ENCODE assay signal across 1 cellular context in the genomic region with DNA sequence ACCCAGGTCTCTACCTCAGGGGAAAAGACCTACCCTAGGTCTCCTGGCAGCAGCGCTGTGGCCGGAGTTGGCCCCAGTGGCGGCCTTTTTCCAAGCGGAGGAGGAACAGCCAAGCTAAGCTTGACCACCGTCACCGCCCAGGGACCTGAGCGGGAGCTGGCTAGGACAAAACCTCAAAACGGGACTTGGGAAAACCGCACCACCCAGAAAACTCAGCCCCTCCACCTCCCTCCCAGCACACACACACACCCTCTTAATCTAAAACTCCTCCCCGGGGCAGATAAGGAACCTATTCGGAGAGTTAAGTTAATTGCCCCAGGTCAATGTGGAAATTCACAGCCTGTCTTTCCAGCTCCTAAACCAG.
TF ChIP-seq lines count a peak whose summit lies in the region.

No MANE protein-coding gene starts in this region.

TF ChIP-seq in HEK293, 187 proteins besides CTCF, POLR2A, EP300 and RAD21 (continued from another document and continues in another):
- TF ChIP-seq, protein P1, sequence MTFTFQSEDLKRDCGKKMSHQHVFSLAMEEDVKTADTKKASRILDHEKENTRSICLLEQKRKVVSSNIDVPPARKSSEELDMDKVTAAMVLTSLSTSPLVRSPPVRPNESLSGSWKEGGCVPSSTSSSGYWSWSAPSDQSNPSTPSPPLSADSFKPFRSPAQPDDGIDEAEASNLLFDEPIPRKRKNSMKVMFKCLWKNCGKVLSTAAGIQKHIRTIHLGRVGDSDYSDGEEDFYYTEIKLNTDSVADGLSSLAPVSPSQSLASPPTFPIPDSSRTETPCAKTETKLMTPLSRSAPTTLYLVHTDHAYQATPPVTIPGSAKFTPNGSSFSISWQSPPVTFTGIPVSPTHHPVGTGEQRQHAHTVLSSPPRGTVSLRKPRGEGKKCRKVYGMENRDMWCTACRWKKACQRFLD (tag by site-specific recombination; IDR thresholded peaks at IDR 0.05) = no peak
- TF ChIP-seq REPIN1 (tag by site-specific recombination; IDR thresholded peaks at IDR 0.05; ENCODE audit: low read depth) = no peak
- TF ChIP-seq, protein P2, sequence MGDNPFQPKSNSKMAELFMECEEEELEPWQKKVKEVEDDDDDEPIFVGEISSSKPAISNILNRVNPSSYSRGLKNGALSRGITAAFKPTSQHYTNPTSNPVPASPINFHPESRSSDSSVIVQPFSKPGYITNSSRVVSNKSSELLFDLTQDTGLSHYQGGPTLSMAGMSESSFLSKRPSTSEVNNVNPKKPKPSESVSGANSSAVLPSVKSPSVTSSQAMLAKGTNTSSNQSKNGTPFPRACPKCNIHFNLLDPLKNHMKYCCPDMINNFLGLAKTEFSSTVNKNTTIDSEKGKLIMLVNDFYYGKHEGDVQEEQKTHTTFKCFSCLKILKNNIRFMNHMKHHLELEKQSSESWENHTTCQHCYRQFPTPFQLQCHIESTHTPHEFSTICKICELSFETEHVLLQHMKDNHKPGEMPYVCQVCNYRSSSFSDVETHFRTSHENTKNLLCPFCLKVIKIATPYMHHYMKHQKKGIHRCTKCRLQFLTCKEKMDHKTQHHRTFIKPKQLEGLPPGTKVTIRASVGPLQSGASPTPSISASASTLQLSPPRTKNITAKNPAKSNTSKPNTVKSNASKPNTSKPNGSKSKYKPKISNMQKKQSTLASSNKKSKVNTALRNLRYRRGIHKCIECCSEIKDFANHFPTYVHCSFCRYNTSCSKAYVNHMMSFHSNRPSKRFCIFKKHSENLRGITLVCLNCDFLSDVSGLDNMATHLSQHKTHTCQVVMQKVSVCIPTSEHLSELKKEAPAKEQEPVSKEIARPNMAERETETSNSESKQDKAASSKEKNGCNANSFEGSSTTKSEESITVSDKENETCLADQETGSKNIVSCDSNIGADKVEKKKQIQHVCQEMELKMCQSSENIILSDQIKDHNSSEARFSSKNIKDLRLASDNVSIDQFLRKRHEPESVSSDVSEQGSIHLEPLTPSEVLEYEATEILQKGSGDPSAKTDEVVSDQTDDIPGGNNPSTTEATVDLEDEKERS (tag by site-specific recombination; IDR thresholded peaks at IDR 0.05) = no peak
- TF ChIP-seq ZNF221 (tag by site-specific recombination; IDR thresholded peaks at IDR 0.05; ENCODE audit: borderline replicate concordance) = no peak
- TF ChIP-seq ZNF544 (tag by site-specific recombination; IDR thresholded peaks at IDR 0.05) = no peak
- TF ChIP-seq FEZF1 (tag by site-specific recombination; IDR thresholded peaks at IDR 0.05) = 0 out of 2 replicates have a peak, but pooled peaks have one; percentile 23
- TF ChIP-seq ZNF248 (tag by site-specific recombination; IDR thresholded peaks at IDR 0.05) = no peak
- no peak for TF ChIP-seq ZNF555 (tag by site-specific recombination; conservative IDR thresholded peaks at IDR 0.05)
- TF ChIP-seq HOXA7 (CRISPR knock-in tag; IDR thresholded peaks at IDR 0.05; ENCODE audit: borderline replicate concordance) = no peak
- no peak for TF ChIP-seq ZBTB48 (tag by site-specific recombination; IDR thresholded peaks at IDR 0.05)
- TF ChIP-seq, protein P3, sequence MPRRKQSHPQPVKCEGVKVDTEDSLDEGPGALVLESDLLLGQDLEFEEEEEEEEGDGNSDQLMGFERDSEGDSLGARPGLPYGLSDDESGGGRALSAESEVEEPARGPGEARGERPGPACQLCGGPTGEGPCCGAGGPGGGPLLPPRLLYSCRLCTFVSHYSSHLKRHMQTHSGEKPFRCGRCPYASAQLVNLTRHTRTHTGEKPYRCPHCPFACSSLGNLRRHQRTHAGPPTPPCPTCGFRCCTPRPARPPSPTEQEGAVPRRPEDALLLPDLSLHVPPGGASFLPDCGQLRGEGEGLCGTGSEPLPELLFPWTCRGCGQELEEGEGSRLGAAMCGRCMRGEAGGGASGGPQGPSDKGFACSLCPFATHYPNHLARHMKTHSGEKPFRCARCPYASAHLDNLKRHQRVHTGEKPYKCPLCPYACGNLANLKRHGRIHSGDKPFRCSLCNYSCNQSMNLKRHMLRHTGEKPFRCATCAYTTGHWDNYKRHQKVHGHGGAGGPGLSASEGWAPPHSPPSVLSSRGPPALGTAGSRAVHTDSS (tag by site-specific recombination; IDR thresholded peaks at IDR 0.05) = no peak
- no peak for TF ChIP-seq GLIS1 (tag by site-specific recombination; IDR thresholded peaks at IDR 0.05)
- TF ChIP-seq ZNF169 (tag by site-specific recombination; IDR thresholded peaks at IDR 0.05) = no peak
- TF ChIP-seq SETDB1 (IDR thresholded peaks at IDR 0.05; ENCODE audit: insufficient read length, low read length) = no peak
- TF ChIP-seq, protein P4, sequence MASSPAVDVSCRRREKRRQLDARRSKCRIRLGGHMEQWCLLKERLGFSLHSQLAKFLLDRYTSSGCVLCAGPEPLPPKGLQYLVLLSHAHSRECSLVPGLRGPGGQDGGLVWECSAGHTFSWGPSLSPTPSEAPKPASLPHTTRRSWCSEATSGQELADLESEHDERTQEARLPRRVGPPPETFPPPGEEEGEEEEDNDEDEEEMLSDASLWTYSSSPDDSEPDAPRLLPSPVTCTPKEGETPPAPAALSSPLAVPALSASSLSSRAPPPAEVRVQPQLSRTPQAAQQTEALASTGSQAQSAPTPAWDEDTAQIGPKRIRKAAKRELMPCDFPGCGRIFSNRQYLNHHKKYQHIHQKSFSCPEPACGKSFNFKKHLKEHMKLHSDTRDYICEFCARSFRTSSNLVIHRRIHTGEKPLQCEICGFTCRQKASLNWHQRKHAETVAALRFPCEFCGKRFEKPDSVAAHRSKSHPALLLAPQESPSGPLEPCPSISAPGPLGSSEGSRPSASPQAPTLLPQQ (tag by site-specific recombination; IDR thresholded peaks at IDR 0.05) = no peak; the same call in 1 of the 2 replicates
- no peak for TF ChIP-seq YY1 (tag by site-specific recombination; IDR thresholded peaks at IDR 0.05)
- TF ChIP-seq ZNF529 (tag by site-specific recombination; IDR thresholded peaks at IDR 0.05; ENCODE audit: insufficient replicate concordance) = no peak
- TF ChIP-seq ZNF514 (tag by site-specific recombination; IDR thresholded peaks at IDR 0.05) = no peak
- TF ChIP-seq ZNF174 (tag by site-specific recombination; IDR thresholded peaks at IDR 0.05) = no peak
- peak; percentile 33 for TF ChIP-seq SP2 (tag by site-specific recombination; IDR thresholded peaks at IDR 0.05)
- TF ChIP-seq, protein P5, sequence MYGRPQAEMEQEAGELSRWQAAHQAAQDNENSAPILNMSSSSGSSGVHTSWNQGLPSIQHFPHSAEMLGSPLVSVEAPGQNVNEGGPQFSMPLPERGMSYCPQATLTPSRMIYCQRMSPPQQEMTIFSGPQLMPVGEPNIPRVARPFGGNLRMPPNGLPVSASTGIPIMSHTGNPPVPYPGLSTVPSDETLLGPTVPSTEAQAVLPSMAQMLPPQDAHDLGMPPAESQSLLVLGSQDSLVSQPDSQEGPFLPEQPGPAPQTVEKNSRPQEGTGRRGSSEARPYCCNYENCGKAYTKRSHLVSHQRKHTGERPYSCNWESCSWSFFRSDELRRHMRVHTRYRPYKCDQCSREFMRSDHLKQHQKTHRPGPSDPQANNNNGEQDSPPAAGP (tag by site-specific recombination; IDR thresholded peaks at IDR 0.05) = peak; percentile 64; the same call in 1 of the 2 replicates
- TF ChIP-seq ZNF132 (tag by site-specific recombination; IDR thresholded peaks at IDR 0.05; ENCODE audit: borderline replicate concordance) = no peak
- TF ChIP-seq, protein P6, sequence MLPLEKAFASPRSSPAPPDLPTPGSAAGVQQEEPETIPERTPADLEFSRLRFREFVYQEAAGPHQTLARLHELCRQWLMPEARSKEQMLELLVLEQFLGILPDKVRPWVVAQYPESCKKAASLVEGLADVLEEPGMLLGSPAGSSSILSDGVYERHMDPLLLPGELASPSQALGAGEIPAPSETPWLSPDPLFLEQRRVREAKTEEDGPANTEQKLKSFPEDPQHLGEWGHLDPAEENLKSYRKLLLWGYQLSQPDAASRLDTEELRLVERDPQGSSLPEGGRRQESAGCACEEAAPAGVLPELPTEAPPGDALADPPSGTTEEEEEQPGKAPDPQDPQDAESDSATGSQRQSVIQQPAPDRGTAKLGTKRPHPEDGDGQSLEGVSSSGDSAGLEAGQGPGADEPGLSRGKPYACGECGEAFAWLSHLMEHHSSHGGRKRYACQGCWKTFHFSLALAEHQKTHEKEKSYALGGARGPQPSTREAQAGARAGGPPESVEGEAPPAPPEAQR (tag by site-specific recombination; IDR thresholded peaks at IDR 0.05) = no peak
- TF ChIP-seq ZNF112 (tag by site-specific recombination; IDR thresholded peaks at IDR 0.05) = no peak
- TF ChIP-seq TCF7L2 (IDR thresholded peaks at IDR 0.05; ENCODE audit: borderline replicate concordance, low read depth, low read length) = no peak
- TF ChIP-seq ZNF155 (tag by site-specific recombination; IDR thresholded peaks at IDR 0.05) = no peak
- TF ChIP-seq, protein P7, sequence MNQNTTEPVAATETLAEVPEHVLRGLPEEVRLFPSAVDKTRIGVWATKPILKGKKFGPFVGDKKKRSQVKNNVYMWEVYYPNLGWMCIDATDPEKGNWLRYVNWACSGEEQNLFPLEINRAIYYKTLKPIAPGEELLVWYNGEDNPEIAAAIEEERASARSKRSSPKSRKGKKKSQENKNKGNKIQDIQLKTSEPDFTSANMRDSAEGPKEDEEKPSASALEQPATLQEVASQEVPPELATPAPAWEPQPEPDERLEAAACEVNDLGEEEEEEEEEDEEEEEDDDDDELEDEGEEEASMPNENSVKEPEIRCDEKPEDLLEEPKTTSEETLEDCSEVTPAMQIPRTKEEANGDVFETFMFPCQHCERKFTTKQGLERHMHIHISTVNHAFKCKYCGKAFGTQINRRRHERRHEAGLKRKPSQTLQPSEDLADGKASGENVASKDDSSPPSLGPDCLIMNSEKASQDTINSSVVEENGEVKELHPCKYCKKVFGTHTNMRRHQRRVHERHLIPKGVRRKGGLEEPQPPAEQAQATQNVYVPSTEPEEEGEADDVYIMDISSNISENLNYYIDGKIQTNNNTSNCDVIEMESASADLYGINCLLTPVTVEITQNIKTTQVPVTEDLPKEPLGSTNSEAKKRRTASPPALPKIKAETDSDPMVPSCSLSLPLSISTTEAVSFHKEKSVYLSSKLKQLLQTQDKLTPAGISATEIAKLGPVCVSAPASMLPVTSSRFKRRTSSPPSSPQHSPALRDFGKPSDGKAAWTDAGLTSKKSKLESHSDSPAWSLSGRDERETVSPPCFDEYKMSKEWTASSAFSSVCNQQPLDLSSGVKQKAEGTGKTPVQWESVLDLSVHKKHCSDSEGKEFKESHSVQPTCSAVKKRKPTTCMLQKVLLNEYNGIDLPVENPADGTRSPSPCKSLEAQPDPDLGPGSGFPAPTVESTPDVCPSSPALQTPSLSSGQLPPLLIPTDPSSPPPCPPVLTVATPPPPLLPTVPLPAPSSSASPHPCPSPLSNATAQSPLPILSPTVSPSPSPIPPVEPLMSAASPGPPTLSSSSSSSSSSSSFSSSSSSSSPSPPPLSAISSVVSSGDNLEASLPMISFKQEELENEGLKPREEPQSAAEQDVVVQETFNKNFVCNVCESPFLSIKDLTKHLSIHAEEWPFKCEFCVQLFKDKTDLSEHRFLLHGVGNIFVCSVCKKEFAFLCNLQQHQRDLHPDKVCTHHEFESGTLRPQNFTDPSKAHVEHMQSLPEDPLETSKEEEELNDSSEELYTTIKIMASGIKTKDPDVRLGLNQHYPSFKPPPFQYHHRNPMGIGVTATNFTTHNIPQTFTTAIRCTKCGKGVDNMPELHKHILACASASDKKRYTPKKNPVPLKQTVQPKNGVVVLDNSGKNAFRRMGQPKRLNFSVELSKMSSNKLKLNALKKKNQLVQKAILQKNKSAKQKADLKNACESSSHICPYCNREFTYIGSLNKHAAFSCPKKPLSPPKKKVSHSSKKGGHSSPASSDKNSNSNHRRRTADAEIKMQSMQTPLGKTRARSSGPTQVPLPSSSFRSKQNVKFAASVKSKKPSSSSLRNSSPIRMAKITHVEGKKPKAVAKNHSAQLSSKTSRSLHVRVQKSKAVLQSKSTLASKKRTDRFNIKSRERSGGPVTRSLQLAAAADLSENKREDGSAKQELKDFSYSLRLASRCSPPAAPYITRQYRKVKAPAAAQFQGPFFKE (tag by site-specific recombination; IDR thresholded peaks at IDR 0.05; ENCODE audit: borderline replicate concordance) = no peak
- TF ChIP-seq ZNF114 (tag by site-specific recombination; IDR thresholded peaks at IDR 0.05) = no peak
- no peak for TF ChIP-seq ZNF391 (tag by site-specific recombination; IDR thresholded peaks at IDR 0.05; ENCODE audit: borderline replicate concordance, low read depth)
- TF ChIP-seq HOXC10 (CRISPR knock-in tag; IDR thresholded peaks at IDR 0.05) = no peak
- TF ChIP-seq, protein P8, sequence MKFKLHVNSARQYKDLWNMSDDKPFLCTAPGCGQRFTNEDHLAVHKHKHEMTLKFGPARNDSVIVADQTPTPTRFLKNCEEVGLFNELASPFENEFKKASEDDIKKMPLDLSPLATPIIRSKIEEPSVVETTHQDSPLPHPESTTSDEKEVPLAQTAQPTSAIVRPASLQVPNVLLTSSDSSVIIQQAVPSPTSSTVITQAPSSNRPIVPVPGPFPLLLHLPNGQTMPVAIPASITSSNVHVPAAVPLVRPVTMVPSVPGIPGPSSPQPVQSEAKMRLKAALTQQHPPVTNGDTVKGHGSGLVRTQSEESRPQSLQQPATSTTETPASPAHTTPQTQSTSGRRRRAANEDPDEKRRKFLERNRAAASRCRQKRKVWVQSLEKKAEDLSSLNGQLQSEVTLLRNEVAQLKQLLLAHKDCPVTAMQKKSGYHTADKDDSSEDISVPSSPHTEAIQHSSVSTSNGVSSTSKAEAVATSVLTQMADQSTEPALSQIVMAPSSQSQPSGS (tag by site-specific recombination; IDR thresholded peaks at IDR 0.05; ENCODE audit: low read depth) = no peak
- no peak for TF ChIP-seq ZNF677 (tag by site-specific recombination; IDR thresholded peaks at IDR 0.05)
- 0 out of 2 replicates have a peak, but pooled peaks have one; percentile 13 for TF ChIP-seq ZNF366 (tag by site-specific recombination; conservative IDR thresholded peaks at IDR 0.05)
- TF ChIP-seq, protein P9, sequence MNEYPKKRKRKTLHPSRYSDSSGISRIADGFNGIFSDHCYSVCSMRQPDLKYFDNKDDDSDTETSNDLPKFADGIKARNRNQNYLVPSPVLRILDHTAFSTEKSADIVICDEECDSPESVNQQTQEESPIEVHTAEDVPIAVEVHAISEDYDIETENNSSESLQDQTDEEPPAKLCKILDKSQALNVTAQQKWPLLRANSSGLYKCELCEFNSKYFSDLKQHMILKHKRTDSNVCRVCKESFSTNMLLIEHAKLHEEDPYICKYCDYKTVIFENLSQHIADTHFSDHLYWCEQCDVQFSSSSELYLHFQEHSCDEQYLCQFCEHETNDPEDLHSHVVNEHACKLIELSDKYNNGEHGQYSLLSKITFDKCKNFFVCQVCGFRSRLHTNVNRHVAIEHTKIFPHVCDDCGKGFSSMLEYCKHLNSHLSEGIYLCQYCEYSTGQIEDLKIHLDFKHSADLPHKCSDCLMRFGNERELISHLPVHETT (tag by site-specific recombination; IDR thresholded peaks at IDR 0.05) = no peak
- no peak for TF ChIP-seq BCL11A (tag by site-specific recombination; IDR thresholded peaks at IDR 0.05; ENCODE audit: low read depth)
- TF ChIP-seq KLF1 (tag by site-specific recombination; IDR thresholded peaks at IDR 0.05) = peak; percentile 94
- TF ChIP-seq ZNF664 (tag by site-specific recombination; IDR thresholded peaks at IDR 0.05) = no peak
- no peak for TF ChIP-seq ZNF501 (tag by site-specific recombination; IDR thresholded peaks at IDR 0.05)
